8 cellular contexts compared by ENCODE assay signal in genomic region chr20:32110173-32110704, GRCh38. TPM values are rescaled to one million over a fixed set of nuclear protein-coding genes. Genes with fewer than 3 reads are reported as not detected.
DNase-seq lines count a peak whose midpoint lies in the region; ATAC-seq and TF ChIP-seq lines count a peak whose summit lies in the region.

No MANE protein-coding gene starts in this region.

- intact Hi-C loops in spleen (cut with DNase I; ENCODE audit: low total_unique reads) = no loop called here

- 3 to 6% (median 5%) methylated on average over 8 of the region's 8 CpGs for WGBS in spleen, 5 donors

- H3K4me1 ChIP-seq in spleen = peaks cover 14 to 60% (median 47%) of the 10 kb centered on the region in 6 donors

- no peaks in the 10 kb centered on the region for H3K27me3 ChIP-seq in spleen (replicated peaks in 1 of 7)

- H3K27me3 Mint-ChIP-seq in glutamatergic neuron (ENCODE audit: unreplicated experiment) = no peaks in the 10 kb centered on the region

- no peaks in the 10 kb centered on the region for H3K36me3 Mint-ChIP-seq in glutamatergic neuron (ENCODE audit: unreplicated experiment)

- peak overlapping the region in 7 of 8 donors; percentile 94 to 100 (median 99) for H3K27ac ChIP-seq in spleen

- H3K4me3 ChIP-seq in spleen = peak overlapping the region; percentile 87 to 98 (median 94)

- H3K4me1 Mint-ChIP-seq in glutamatergic neuron (ENCODE audit: low read depth, unreplicated experiment) = peaks cover 8% of the 10 kb centered on the region

- peak overlapping the region; percentile 100 for H3K27ac Mint-ChIP-seq in glutamatergic neuron (ENCODE audit: unreplicated experiment)

- DNase-seq in activated gamma-delta T cell treated with anti-CD3 and anti-CD28 coated beads, Interleukin-2, amount 50 U/mL, for 16 hours (ENCODE audit: low read depth) = peak; percentile 2
- DNase-seq in activated gamma-delta T cell treated with Interleukin-2 at 50 U/mL for 16 hours = no peak
- DNase-seq in T-helper 9 cell = peak; percentile 4
- no peak for DNase-seq in glutamatergic neuron
- DNase-seq in spleen = no peak
- DNase-seq in cerebellar cortex (ENCODE audit: low spot score) = no peak
- DNase-seq in SW 1271 (lab: John Stamatoyannopoulos, UW) = no peak

- ATAC-seq in HG03520 (IDR thresholded peaks at IDR 0.05; ENCODE audit: unreplicated experiment) = no peak

- H3K4me3 Mint-ChIP-seq in glutamatergic neuron (ENCODE audit: unreplicated experiment) = peak overlapping the region; percentile 98

- H3K9me3 Mint-ChIP-seq in glutamatergic neuron (ENCODE audit: unreplicated experiment) = peaks cover 13% of the 10 kb centered on the region

- peaks cover 0 to 10% (median 1%) of the 10 kb centered on the region in 6 donors for H3K36me3 ChIP-seq in spleen

- TF ChIP-seq CTCF in glutamatergic neuron (IDR thresholded peaks at IDR 0.05; ENCODE audit: partially characterized antibody, unreplicated experiment) (no peak), spleen (IDR thresholded peaks at IDR 0.05 in 8 of 11, conservative IDR thresholded peaks at IDR 0.05 in 3 of 11) (no peak)

- no peaks in the 10 kb centered on the region for H3K9me3 ChIP-seq in spleen

- no peak for TF ChIP-seq POLR2A in spleen (IDR thresholded peaks at IDR 0.05)

RNA-seq across cellular contexts. Expression of gene TM9SF4, which starts 0.7 kb away (rescaled TPM):
- total RNA-seq in glutamatergic neuron (ENCODE audit: unreplicated experiment) (106 TPM), spleen (10 to 100 TPM; 33.6 to 58.3 (median 42.7) TPM)
- polyA plus RNA-seq in spleen = 10 to 100 TPM; 12.0 to 13.7 (median 13.3) TPM

RNA-seq across cellular contexts. Expression of gene HCK, which starts 58.2 kb away (rescaled TPM):
- total RNA-seq in glutamatergic neuron (ENCODE audit: unreplicated experiment) = 0.78 TPM
- total RNA-seq in spleen = 100 to 1,000 TPM; 139 to 341 (median 155) TPM
- polyA plus RNA-seq in spleen = 10 to 100 TPM; 44.3 to 76.4 (median 53.0) TPM

Comparison
In these comparisons a context has a peak if more than half of its experiments do, and no peak if none do; other contexts are left out.
1. DNase-seq: peak in activated gamma-delta T cell treated with anti-CD3 and anti-CD28 coated beads, Interleukin-2, amount 50 U/mL, for 16 hours (single experiment) and T-helper 9 cell (single experiment); none in activated gamma-delta T cell treated with Interleukin-2 at 50 U/mL for 16 hours (single experiment), glutamatergic neuron (single experiment), spleen (single experiment), cerebellar cortex (single experiment) and SW 1271 (0 of 2).
2. RNA of gene HCK, which starts 58.2 kb away (total RNA-seq): 139 to 341 TPM in spleen; 0.78 TPM in glutamatergic neuron (single experiment); every median in the first group is over 10 times any median in the second.